Comparison of ENCODE assay signal across 8 cellular contexts in the genomic region with DNA sequence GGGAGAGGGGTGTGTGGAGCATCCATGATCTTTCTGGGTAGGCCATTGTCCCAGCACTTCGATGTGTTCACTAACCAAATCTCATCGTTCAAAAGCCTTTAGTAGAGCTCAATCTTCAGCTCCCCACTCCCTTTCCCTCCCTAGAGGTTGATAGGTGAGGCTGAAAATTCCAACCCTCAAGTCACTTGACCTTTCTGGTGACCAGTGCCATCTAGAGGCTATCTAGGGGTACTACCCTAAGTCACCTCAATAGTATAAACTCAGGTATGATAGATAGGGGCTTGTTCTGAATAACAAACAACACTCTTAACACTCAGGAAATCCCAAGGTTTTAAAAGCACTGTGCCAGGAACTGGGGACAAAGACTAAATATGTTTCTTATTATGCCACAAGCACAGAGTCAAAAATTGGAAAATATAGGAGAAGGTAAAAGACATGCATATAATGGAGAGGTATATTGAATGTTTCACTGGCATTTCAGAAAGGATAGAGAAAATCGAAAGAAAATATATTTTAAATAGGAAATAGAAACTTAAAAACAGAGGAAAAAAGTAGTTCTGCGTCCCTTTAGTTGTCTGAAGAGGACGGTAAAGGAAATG. TPM values are rescaled to one million over a fixed set of nuclear protein-coding genes. Genes with fewer than 3 reads are reported as not detected.
DNase-seq lines count a peak whose midpoint lies in the region; ATAC-seq, FAIRE-seq and TF ChIP-seq lines count a peak whose summit lies in the region.

No MANE protein-coding gene starts in this region.

- peak; percentile 5 for DNase-seq in stimulated activated CD8-positive, alpha-beta memory T cell treated with anti-CD3 and anti-CD28 coated beads, Interleukin-12 subunit alpha, Interleukin-12 subunit beta, amount 100 ng/mL, for 1 hour (ENCODE audit: low read depth)
- no peak for DNase-seq in stimulated activated CD8-positive, alpha-beta memory T cell treated with anti-CD3 and anti-CD28 coated beads, Interleukin-4, amount 100 ng/mL, for 48 hours
- DNase-seq in HT-29 (ENCODE audit: low spot score), result peak; percentile 63
- peak; percentile 27 for DNase-seq in RCC 7860 (ENCODE audit: low spot score)
- peak; percentile 15 to 34 for DNase-seq in cardiac fibroblast (ENCODE audit: low read depth in 2 of 2)
- DNase-seq in natural killer cell treated with Interleukin-12 subunit alpha and Interleukin-12 subunit beta and Interleukin-15 and Interleukin-18, amount 100 ng/mL, for 72 hours (ENCODE audit: low spot score), result peak; percentile 60
- no peak for DNase-seq in DMS79 (lab: John Stamatoyannopoulos, UW)

- peaks cover 4% of the 10 kb centered on the region for H3K36me3 Mint-ChIP-seq in natural killer cell treated with Interleukin-12 subunit alpha and Interleukin-12 subunit beta and Interleukin-15 and Interleukin-18, amount 100 ng/mL, for 72 hours

- H3K4me3 Mint-ChIP-seq in natural killer cell treated with Interleukin-12 subunit alpha and Interleukin-12 subunit beta and Interleukin-15 and Interleukin-18, amount 100 ng/mL, for 72 hours, result no peak overlapping the region

- H3K4me3 ChIP-seq in cardiac fibroblast (replicated peaks in 1 of 2; ENCODE audit: low read depth in 2 of 2, low read length in 2 of 2), result no peak overlapping the region

- peak; percentile 69 for TF ChIP-seq CTCF in cardiac fibroblast (IDR thresholded peaks at IDR 0.05; ENCODE audit: low read depth, low read length)

- FAIRE-seq in RCC 7860 (lab: Jason Lieb, UNC), result no peak

- H3K9me3 Mint-ChIP-seq in natural killer cell treated with Interleukin-12 subunit alpha and Interleukin-12 subunit beta and Interleukin-15 and Interleukin-18, amount 100 ng/mL, for 72 hours, result peaks cover 2% of the 10 kb centered on the region

- H3K4me1 Mint-ChIP-seq in natural killer cell treated with Interleukin-12 subunit alpha and Interleukin-12 subunit beta and Interleukin-15 and Interleukin-18, amount 100 ng/mL, for 72 hours (ENCODE audit: low read depth in 2 of 2), result peaks cover 0 to 6% of the 10 kb centered on the region in 2 donors

- peak; percentile 61 to 78 for ATAC-seq in natural killer cell treated with Interleukin-12 subunit alpha and Interleukin-12 subunit beta and Interleukin-15 and Interleukin-18, amount 100 ng/mL, for 72 hours
- ATAC-seq in GM18858 (IDR thresholded peaks at IDR 0.05; ENCODE audit: unreplicated experiment), result no peak

- peaks cover 17 to 28% of the 10 kb centered on the region in 2 donors for H3K27me3 Mint-ChIP-seq in natural killer cell treated with Interleukin-12 subunit alpha and Interleukin-12 subunit beta and Interleukin-15 and Interleukin-18, amount 100 ng/mL, for 72 hours

- H3K27ac Mint-ChIP-seq in natural killer cell treated with Interleukin-12 subunit alpha and Interleukin-12 subunit beta and Interleukin-15 and Interleukin-18, amount 100 ng/mL, for 72 hours, result peak overlapping the region in 1 of 2 donors; percentile 10

RNA-seq across cellular contexts. Expression of gene CD53, which starts 42.9 kb away (rescaled TPM):
- total RNA-seq in HT-29 (2014; rRNA removed; shearing (Covaris generic)), result not detected in 2 replicates
- total RNA-seq in natural killer cell treated with Interleukin-12 subunit alpha and Interleukin-12 subunit beta and Interleukin-15 and Interleukin-18, amount 100 ng/mL, for 72 hours, result 100 to 1,000 TPM; 357 to 897 TPM

Comparison
In these comparisons a context has a peak if more than half of its experiments do, and no peak if none do; other contexts are left out.
1. DNase-seq: peak in stimulated activated CD8-positive, alpha-beta memory T cell treated with anti-CD3 and anti-CD28 coated beads, Interleukin-12 subunit alpha, Interleukin-12 subunit beta, amount 100 ng/mL, for 1 hour (single experiment), HT-29 (single experiment), RCC 7860 (single experiment), cardiac fibroblast (2 of 2) and natural killer cell treated with Interleukin-12 subunit alpha and Interleukin-12 subunit beta and Interleukin-15 and Interleukin-18, amount 100 ng/mL, for 72 hours (single experiment); none in stimulated activated CD8-positive, alpha-beta memory T cell treated with anti-CD3 and anti-CD28 coated beads, Interleukin-4, amount 100 ng/mL, for 48 hours (single experiment) and DMS79 (single experiment).
2. RNA of gene CD53, which starts 42.9 kb away (total RNA-seq): 357 to 897 TPM in natural killer cell treated with Interleukin-12 subunit alpha and Interleukin-12 subunit beta and Interleukin-15 and Interleukin-18, amount 100 ng/mL, for 72 hours; not detected in HT-29; every median in the first group is over 100 times any median in the second.